Comparison of ENCODE assay signal across 1 cellular context in genomic region chr6:149565539-149566371, GRCh38.
A peak's percentile ranks its signal among the peaks of the same experiment; 100 is the strongest.
TF ChIP-seq lines count a peak whose summit lies in the region.

No MANE protein-coding gene starts in this region.

TF ChIP-seq in HepG2, 621 proteins besides CTCF, POLR2A, EP300 and RAD21 (continued from another document and continues in another):
- TF ChIP-seq CERS6 (CRISPR knock-in tag; IDR thresholded peaks at IDR 0.05) (no peak), NR2C2 (CRISPR knock-in tag; IDR thresholded peaks at IDR 0.05; ENCODE audit: borderline replicate concordance) (no peak), ZNF83 (CRISPR knock-in tag; IDR thresholded peaks at IDR 0.05; ENCODE audit: borderline replicate concordance) (no peak), CBX1 (IDR thresholded peaks at IDR 0.05; ENCODE audit: low read depth) (no peak), FOXO1 (CRISPR knock-in tag; IDR thresholded peaks at IDR 0.05) (0 out of 2 replicates have a peak, but pooled peaks have one; percentile 15), KDM5A (IDR thresholded peaks at IDR 0.05; ENCODE audit: borderline replicate concordance, low read length) (peak; percentile 83; the same call in 1 of the 2 replicates), ZNF563 (CRISPR knock-in tag; IDR thresholded peaks at IDR 0.05) (no peak), ZNF749 (CRISPR knock-in tag; IDR thresholded peaks at IDR 0.05; ENCODE audit: borderline replicate concordance) (0 out of 2 replicates have a peak, but pooled peaks have one; percentile 29), ZNF576 (CRISPR knock-in tag; IDR thresholded peaks at IDR 0.05) (peak; percentile 99), SKI (IDR thresholded peaks at IDR 0.05; ENCODE audit: partially characterized antibody) (no peak), ZBTB38 (CRISPR knock-in tag; IDR thresholded peaks at IDR 0.05) (peak; percentile 44; the same call in 1 of the 2 replicates), EED (CRISPR knock-in tag; IDR thresholded peaks at IDR 0.05) (no peak), ZNF101 (CRISPR knock-in tag; IDR thresholded peaks at IDR 0.05; ENCODE audit: borderline replicate concordance, low read depth) (no peak), RFX3 (CRISPR knock-in tag; IDR thresholded peaks at IDR 0.05) (no peak), HCFC1 (IDR thresholded peaks at IDR 0.05; ENCODE audit: low read depth, low read length) (no peak), ELF3 (CRISPR knock-in tag; IDR thresholded peaks at IDR 0.05) (no peak), HOMEZ (CRISPR knock-in tag; IDR thresholded peaks at IDR 0.05; ENCODE audit: low read depth) (peak; percentile 34; the same call in 1 of the 2 replicates), ATF1 (CRISPR knock-in tag; IDR thresholded peaks at IDR 0.05) (no peak), TSC22D2 (CRISPR knock-in tag; IDR thresholded peaks at IDR 0.05; ENCODE audit: borderline replicate concordance) (peak; percentile 63; the same call in 1 of the 2 replicates), TBX2 (CRISPR knock-in tag; IDR thresholded peaks at IDR 0.05; ENCODE audit: borderline replicate concordance) (no peak), ZNF292 (CRISPR knock-in tag; IDR thresholded peaks at IDR 0.05; ENCODE audit: borderline replicate concordance, low read depth) (0 out of 2 replicates have a peak, but pooled peaks have one; percentile 46), ATM (IDR thresholded peaks at IDR 0.05; ENCODE audit: borderline replicate concordance) (no peak), ZNF430 (CRISPR knock-in tag; IDR thresholded peaks at IDR 0.05) (peak; percentile 50), ZGPAT (CRISPR knock-in tag; IDR thresholded peaks at IDR 0.05) (no peak; the same call in 1 of the 2 replicates), MAFK (conservative IDR thresholded peaks at IDR 0.05 in 1 of 2, IDR thresholded peaks at IDR 0.05 in 1 of 2; ENCODE audit: low read length in 2 of 2) (no peak), ZNF441 (CRISPR knock-in tag; IDR thresholded peaks at IDR 0.05; ENCODE audit: borderline replicate concordance) (no peak), HNF1B (CRISPR knock-in tag; IDR thresholded peaks at IDR 0.05) (no peak), KAT2B (IDR thresholded peaks at IDR 0.05; ENCODE audit: borderline replicate concordance, low read depth, low read length) (no peak), ATF7-NPFF (CRISPR knock-in tag; IDR thresholded peaks at IDR 0.05; ENCODE audit: low read depth) (no peak), NFIC (IDR thresholded peaks at IDR 0.05; ENCODE audit: low read length) (peak; percentile 35; the same call in 1 of the 2 replicates), ZXDC (CRISPR knock-in tag; IDR thresholded peaks at IDR 0.05) (no peak), ZFP1 (CRISPR knock-in tag; IDR thresholded peaks at IDR 0.05) (no peak), MEF2D (CRISPR knock-in tag; IDR thresholded peaks at IDR 0.05) (0 out of 2 replicates have a peak, but pooled peaks have one; percentile 47), ZNF605 (CRISPR knock-in tag; IDR thresholded peaks at IDR 0.05) (peak; percentile 87), MAX (IDR thresholded peaks at IDR 0.05) (peak; percentile 75; the same call in 1 of the 2 replicates), AHR (CRISPR knock-in tag; IDR thresholded peaks at IDR 0.05) (0 out of 2 replicates have a peak, but pooled peaks have one; percentile 68), POGK (CRISPR knock-in tag; conservative IDR thresholded peaks at IDR 0.05) (no peak), ZMYM4 (CRISPR knock-in tag; IDR thresholded peaks at IDR 0.05) (peak; percentile 50; the same call in 1 of the 2 replicates), SALL1 (CRISPR knock-in tag; IDR thresholded peaks at IDR 0.05) (peak; percentile 33; the same call in 1 of the 2 replicates), FOXA1 (IDR thresholded peaks at IDR 0.05) (no peak), FOXA1 (CRISPR knock-in tag; IDR thresholded peaks at IDR 0.05) (peak; percentile 46), RCOR2 (CRISPR knock-in tag; IDR thresholded peaks at IDR 0.05) (no peak; the same call in 1 of the 2 replicates), JUND (CRISPR knock-in tag; IDR thresholded peaks at IDR 0.05) (no peak), FOXP4 (CRISPR knock-in tag; IDR thresholded peaks at IDR 0.05) (0 out of 2 replicates have a peak, but pooled peaks have one; percentile 42), ZNF770 (CRISPR knock-in tag; IDR thresholded peaks at IDR 0.05) (no peak), MYPOP (CRISPR knock-in tag; IDR thresholded peaks at IDR 0.05) (no peak), PAF1 (CRISPR knock-in tag; IDR thresholded peaks at IDR 0.05) (no peak), FOXJ3 (CRISPR knock-in tag; IDR thresholded peaks at IDR 0.05; ENCODE audit: borderline replicate concordance) (peak; percentile 58; the same call in 1 of the 2 replicates), ZEB1 (IDR thresholded peaks at IDR 0.05; ENCODE audit: insufficient replicate concordance, low read depth) (peak; percentile 86)
